In genomic region chr5:145443366-145443765, GRCh38 we compare ENCODE assay signal across 20 cellular contexts.
"Had no signal": no experiment of that assay in that cellular context is flagged by ENCODE, and none has a peak within 500 bp of the region (broad histone marks: within the 10 kb centered on the region; RNA-seq: fewer than 3 reads in every experiment).

No MANE protein-coding gene starts in this region.

- H3K9me3 ChIP-seq: MG63, SK-N-SH had no signal

- H3K36me3 ChIP-seq: MG63 had no signal

- DNase-seq: Karpas-422, KG1, MG63, NCI-H1092, NCI-H1105 treated with DMSO at 0.1 percent for 48 hours, NCI-H1417 treated with DMSO at 0.1 percent for 48 hours, NCI-H146, NCI-H1694 treated with DMSO at 0.1 percent for 48 hours, NCI-H1930, NCI-H2081, NCI-H2107, NCI-H226, NCI-H446, NCI-H510A, NCI-H524 treated with DMSO at 0.1 percent for 48 hours, NCI-H69, NCI-H774, SHP77, SK-N-SH had no signal

- H3K4me2 ChIP-seq: SK-N-SH had no signal

- H3K9ac ChIP-seq: SK-N-SH had no signal

- H3K9me2 ChIP-seq: SK-N-SH had no signal

- H3K27me3 ChIP-seq: MG63 had no signal

- H3K27ac ChIP-seq: RWPE1 had no signal

- H3K4me3 ChIP-seq: MG63 had no signal
